In genomic region chr7:80722596-80723141, GRCh38 we compare ENCODE assay signal across 9 cellular contexts.
DNase-seq lines count a peak whose midpoint lies in the region; ATAC-seq and TF ChIP-seq lines count a peak whose summit lies in the region.
"Had no signal": no experiment of that assay in that cellular context is flagged by ENCODE, and none has a peak within 500 bp of the region (broad histone marks: within the 10 kb centered on the region; RNA-seq: fewer than 3 reads in every experiment).

No MANE protein-coding gene starts in this region.

- H2BK5ac ChIP-seq in mesendoderm (ENCODE audit: low read length): peak overlapping the region; percentile 45

- H2AK5ac ChIP-seq in mesendoderm (ENCODE audit: low read length): no peak overlapping the region

- H3K79me1 ChIP-seq in mesendoderm (ENCODE audit: low read length): no peaks in the 10 kb centered on the region

- H3K27me3 ChIP-seq in MG63 (no peaks in the 10 kb centered on the region), mesendoderm (ENCODE audit: insufficient read depth, low read length, poor library complexity) (no peaks in the 10 kb centered on the region)
- H3K27me3 ChIP-seq: BLaER1 had no signal

- H3K36me3 ChIP-seq in MG63 (no peaks in the 10 kb centered on the region), mesendoderm (ENCODE audit: control insufficient read depth, insufficient read depth, low read length) (no peaks in the 10 kb centered on the region)
- H3K36me3 ChIP-seq: BLaER1 had no signal

- TF ChIP-seq CTCF in coronary artery (IDR thresholded peaks at IDR 0.05): no peak

- peak overlapping the region; percentile 56 for H3K56ac ChIP-seq in mesendoderm (ENCODE audit: low read length)

- ATAC-seq in GM19455 (IDR thresholded peaks at IDR 0.05; ENCODE audit: unreplicated experiment) (no peak), HG03378 (IDR thresholded peaks at IDR 0.05; ENCODE audit: unreplicated experiment) (no peak)

- H3K23ac ChIP-seq in mesendoderm (ENCODE audit: low read length): no peak overlapping the region

- no peak overlapping the region for H3K9ac ChIP-seq in mesendoderm (ENCODE audit: low read length)
- H3K9ac ChIP-seq: BLaER1 had no signal

- no peaks in the 10 kb centered on the region for H3K9me3 ChIP-seq in MG63
- H3K9me3 ChIP-seq: BLaER1 had no signal

- H4K8ac ChIP-seq in mesendoderm (ENCODE audit: low read depth, low read length): no peak overlapping the region

- no peak overlapping the region for H2BK15ac ChIP-seq in mesendoderm (replicated peaks; ENCODE audit: low read depth)

- no peaks in the 10 kb centered on the region for H3K79me2 ChIP-seq in mesendoderm (ENCODE audit: control insufficient read depth, insufficient read depth, low read length)

- no peak overlapping the region for H2BK120ac ChIP-seq in mesendoderm (ENCODE audit: low read depth, low read length)

- H3K4me2 ChIP-seq in mesendoderm (ENCODE audit: low read length): no peak overlapping the region
- H3K4me2 ChIP-seq: BLaER1 had no signal

- H3K4ac ChIP-seq in mesendoderm (ENCODE audit: low read depth, low read length): no peak overlapping the region

- H3K4me3 ChIP-seq in MG63 (no peak overlapping the region), coronary artery (peak overlapping the region; percentile 21), mesendoderm (ENCODE audit: low read length) (no peak overlapping the region)
- H3K4me3 ChIP-seq: BLaER1 had no signal

- H3K4me1 ChIP-seq in mesendoderm (ENCODE audit: control insufficient read depth, low read depth, low read length): peaks cover 3% of the 10 kb centered on the region

- DNase-seq in A172 (ENCODE audit: low spot score) (peak; percentile 100), MG63 (peak; percentile 93), coronary artery (ENCODE audit: low spot score) (peak; percentile 84), mesendoderm (peak; percentile 86), NCI-H2029 treated with DMSO at 0.1 percent for 48 hours (lab: John Stamatoyannopoulos, UW) (no peak)
- no peak for DNase-seq in effector CD8-positive, alpha-beta T cell (lab: John Stamatoyannopoulos, UW)

- H3K18ac ChIP-seq in mesendoderm (ENCODE audit: low read length): peak overlapping the region; percentile 60

- H3K27ac ChIP-seq in coronary artery (peak overlapping the region; percentile 42 to 74), mesendoderm (ENCODE audit: low read depth, low read length) (peak overlapping the region; percentile 42)
- H3K27ac ChIP-seq: BLaER1 had no signal

- no CpG with 5 or more reads among the region's 3 CpGs for WGBS in mesendoderm (ENCODE audit: extremely low coverage, insufficient coverage, low lambda C conversion rate)

- H4K5ac ChIP-seq in mesendoderm (ENCODE audit: low read length): no peak overlapping the region

Comparison
In these comparisons a context has a peak if more than half of its experiments do, and no peak if none do; other contexts are left out.
1. DNase-seq: peak in A172 (single experiment), MG63 (single experiment), coronary artery (single experiment) and mesendoderm (single experiment); none in effector CD8-positive, alpha-beta T cell (single experiment) and NCI-H2029 treated with DMSO at 0.1 percent for 48 hours (single experiment).